ENCODE assay signal across 8 cellular contexts in the genomic region with DNA sequence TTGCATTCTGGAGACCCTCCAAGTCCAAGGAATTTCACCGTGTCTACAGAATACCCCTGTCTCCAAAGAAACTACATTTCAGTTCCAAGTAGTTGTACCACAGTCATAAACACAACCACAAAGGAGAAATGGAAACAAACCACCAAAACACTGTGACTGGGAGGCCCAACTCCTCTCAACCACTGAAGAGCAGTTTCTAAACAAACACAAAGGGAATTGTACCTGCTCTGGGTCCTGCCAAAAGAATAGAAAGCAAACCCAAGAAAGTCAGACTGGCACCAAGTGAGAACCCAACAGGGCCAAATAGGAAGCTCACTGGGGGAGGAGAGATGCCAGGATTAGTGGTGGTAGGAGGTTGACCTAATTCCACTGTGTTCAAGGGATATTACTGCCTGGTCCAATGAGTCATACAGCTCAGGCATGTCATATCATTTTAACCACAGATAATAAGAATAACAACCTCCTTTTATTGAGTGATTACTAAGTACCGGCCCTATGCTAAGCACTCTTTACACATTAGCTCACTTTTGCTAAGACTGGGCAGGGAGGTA.
DNase-seq lines count a peak whose midpoint lies in the region; ATAC-seq, FAIRE-seq and TF ChIP-seq lines count a peak whose summit lies in the region.
"Had no signal": no experiment of that assay in that cellular context is flagged by ENCODE, and none has a peak within 500 bp of the region (broad histone marks: within the 10 kb centered on the region; RNA-seq: fewer than 3 reads in every experiment).

No MANE protein-coding gene starts in this region.

- H3K27ac ChIP-seq in astrocyte (ENCODE audit: low read depth, low read length) (no peak overlapping the region), osteoblast (ENCODE audit: low read depth, low read length) (peak overlapping the region; percentile 34), OCI-LY7 (ENCODE audit: low read depth, low read length, poor library complexity, severe bottlenecking) (no peak overlapping the region)
- H3K27ac ChIP-seq: neutrophil had no signal

- ATAC-seq in GM18519 (IDR thresholded peaks at IDR 0.05; ENCODE audit: low FRiP score, unreplicated experiment), result no peak

- H3K27ac Mint-ChIP-seq in astrocyte (ENCODE audit: unreplicated experiment), result peak overlapping the region; percentile 53

- intact Hi-C loops in OCI-LY7 (cut with micrococcal nuclease; ENCODE audit: unreplicated experiment), result no loop called here

- H3K36me3 Mint-ChIP-seq in astrocyte (ENCODE audit: low read depth, unreplicated experiment), result no peaks in the 10 kb centered on the region

- H3K9me2 ChIP-seq in OCI-LY7 (ENCODE audit: insufficient read depth, low read length), result no peaks in the 10 kb centered on the region

- CTCF ChIA-PET in OCI-LY7 (lab: Charles Lee; ENCODE audit: unreplicated experiment), result interaction anchor here (0.9 kb wide), 1 partner anchor 31 kb away, joined by 3 read pairs; no protein-coding TSS in a partner anchor

- H3K27me3 ChIP-seq in GM06990 (replicated peaks; ENCODE audit: control insufficient read depth, insufficient read depth, low read length), result no peaks in the 10 kb centered on the region
- H3K27me3 ChIP-seq in astrocyte (ENCODE audit: insufficient read depth, low read length), result no peaks in the 10 kb centered on the region
- no peaks in the 10 kb centered on the region for H3K27me3 ChIP-seq in osteoblast (ENCODE audit: insufficient read depth, low read length)
- H3K27me3 ChIP-seq: neutrophil had no signal

- POLR2A ChIA-PET in OCI-LY7 (lab: Charles Lee), result interaction anchor here (1.6 kb wide), 1 partner anchor 10 kb away, joined by 12 read pairs; no protein-coding TSS in a partner anchor

- H3K4me1 Mint-ChIP-seq in astrocyte (ENCODE audit: low read depth, unreplicated experiment), result peaks cover 21% of the 10 kb centered on the region

- H3K4me2 ChIP-seq in astrocyte (ENCODE audit: low read length) (peak overlapping the region; percentile 22), osteoblast (ENCODE audit: insufficient read depth, low read length) (peak overlapping the region; percentile 33), OCI-LY7 (ENCODE audit: low read length) (no peak overlapping the region)

- peaks cover 18% of the 10 kb centered on the region for H3K4me1 ChIP-seq in astrocyte (ENCODE audit: insufficient read depth, low read length)
- H3K4me1 ChIP-seq in osteoblast (ENCODE audit: insufficient read depth, low read length), result peaks cover 16% of the 10 kb centered on the region
- H3K4me1 ChIP-seq in OCI-LY7 (ENCODE audit: insufficient read depth, low read length, poor library complexity, severe bottlenecking), result no peaks in the 10 kb centered on the region

- H4K20me1 ChIP-seq in astrocyte (ENCODE audit: insufficient read depth, low read length), result no peaks in the 10 kb centered on the region
- no peaks in the 10 kb centered on the region for H4K20me1 ChIP-seq in osteoblast (ENCODE audit: insufficient read depth, low read length)
- no peaks in the 10 kb centered on the region for H4K20me1 ChIP-seq in OCI-LY7 (ENCODE audit: insufficient read depth, low read length)

- H3K4me3 Mint-ChIP-seq in astrocyte (ENCODE audit: unreplicated experiment), result no peak overlapping the region

- H3K27me3 Mint-ChIP-seq in astrocyte (ENCODE audit: low read depth, unreplicated experiment), result peaks cover 1% of the 10 kb centered on the region

- FAIRE-seq in astrocyte (lab: Jason Lieb, UNC), result peak; percentile 73

- no peak overlapping the region for H2AFZ ChIP-seq in astrocyte (ENCODE audit: low read depth, low read length)
- no peak overlapping the region for H2AFZ ChIP-seq in osteoblast (ENCODE audit: low read length)
- no peak overlapping the region for H2AFZ ChIP-seq in OCI-LY7 (ENCODE audit: low read length)

- H3K9ac ChIP-seq in astrocyte (ENCODE audit: low read length), result no peak overlapping the region

- no peaks in the 10 kb centered on the region for H3K9me3 ChIP-seq in astrocyte (ENCODE audit: insufficient read depth, low read depth, low read length)
- H3K9me3 ChIP-seq in osteoblast (ENCODE audit: low read depth, low read length), result no peaks in the 10 kb centered on the region
- no peaks in the 10 kb centered on the region for H3K9me3 ChIP-seq in OCI-LY7 (ENCODE audit: low read length)
- H3K9me3 ChIP-seq: neutrophil had no signal

- H3K9me3 Mint-ChIP-seq in astrocyte (ENCODE audit: unreplicated experiment), result no peaks in the 10 kb centered on the region

- BruUV-seq in OCI-LY7 (replicated peaks; lab: Mats Ljungman, UMichigan), result no TSS peak

- H3K36me3 ChIP-seq in GM06990 (ENCODE audit: control insufficient read depth, insufficient read depth, low read length), result no peaks in the 10 kb centered on the region
- H3K36me3 ChIP-seq in astrocyte (ENCODE audit: insufficient read depth, low read length), result no peaks in the 10 kb centered on the region
- H3K36me3 ChIP-seq in osteoblast (ENCODE audit: insufficient read depth, low read length), result no peaks in the 10 kb centered on the region
- no peaks in the 10 kb centered on the region for H3K36me3 ChIP-seq in OCI-LY7 (ENCODE audit: insufficient read depth, low read length)
- H3K36me3 ChIP-seq: neutrophil had no signal

- peak; percentile 22 for DNase-seq in GM06990 (ENCODE audit: extremely low read depth, insufficient read length)
- DNase-seq in M059J (ENCODE audit: low read depth), result peak; percentile 96
- DNase-seq in astrocyte (ENCODE audit: low read depth), result peak; percentile 88
- DNase-seq in osteoblast (ENCODE audit: insufficient read length, low spot score, missing footprints), result peak; percentile 92
- no peak for DNase-seq in iPS-NIHi11 (ENCODE audit: low spot score)
- no peak for DNase-seq in OCI-LY7 (ENCODE audit: low spot score)

- no peak for TF ChIP-seq CTCF in GM06990 (IDR thresholded peaks at IDR 0.05; ENCODE audit: insufficient read depth, low read length, poor library complexity, severe bottlenecking)
- no peak for TF ChIP-seq CTCF in astrocyte (IDR thresholded peaks at IDR 0.05; ENCODE audit: insufficient read depth, low read depth, low read length)
- no peak for TF ChIP-seq CTCF in osteoblast (IDR thresholded peaks at IDR 0.05; ENCODE audit: extremely low read depth, low read depth, low read length)
- TF ChIP-seq CTCF in OCI-LY7 (conservative IDR thresholded peaks at IDR 0.05; ENCODE audit: low read length), result no peak

- no peak overlapping the region for H3K4me3 ChIP-seq in GM06990 (replicated peaks; ENCODE audit: low read depth, low read length)
- H3K4me3 ChIP-seq in astrocyte (ENCODE audit: insufficient read depth, low read depth, low read length), result no peak overlapping the region
- H3K4me3 ChIP-seq in osteoblast (ENCODE audit: insufficient read depth, low read length), result no peak overlapping the region
- H3K4me3 ChIP-seq in OCI-LY7 (ENCODE audit: low read depth, low read length, poor library complexity, severe bottlenecking), result no peak overlapping the region

- no peaks in the 10 kb centered on the region for H3K79me2 ChIP-seq in astrocyte (ENCODE audit: insufficient read depth, low read length)
- H3K79me2 ChIP-seq in osteoblast (ENCODE audit: insufficient read depth, low read length), result no peaks in the 10 kb centered on the region
- no peaks in the 10 kb centered on the region for H3K79me2 ChIP-seq in OCI-LY7 (ENCODE audit: insufficient read depth, low read depth, low read length)

Comparison
In these comparisons a context has a peak if more than half of its experiments do, and no peak if none do; other contexts are left out.
1. DNase-seq: peak in GM06990 (single experiment), M059J (single experiment), astrocyte (single experiment) and osteoblast (single experiment); none in iPS-NIHi11 (single experiment) and OCI-LY7 (single experiment).